In genomic region chr16:54501797-54502196, GRCh38 we compare ENCODE assay signal across 27 cellular contexts.
DNase-seq lines count a peak whose midpoint lies in the region; ATAC-seq, FAIRE-seq and TF ChIP-seq lines count a peak whose summit lies in the region.
"Had no signal": no experiment of that assay in that cellular context is flagged by ENCODE, and none has a peak within 500 bp of the region (broad histone marks: within the 10 kb centered on the region; RNA-seq: fewer than 3 reads in every experiment).

No MANE protein-coding gene starts in this region.

- H3K4me1 ChIP-seq in HEK293 (ENCODE audit: control insufficient read depth, insufficient read depth, low read length) = peaks cover 17% of the 10 kb centered on the region
- peaks cover 3 to 18% (median 9%) of the 10 kb centered on the region in 4 experiments; a peak in 4 of 7 replicates for H3K4me1 ChIP-seq in H1 (replicated peaks in 1 of 4; ENCODE audit: control insufficient read depth in 3 of 4, insufficient read depth in 4 of 4, low read length in 3 of 4)
- H3K4me1 ChIP-seq in hepatocyte (ENCODE audit: insufficient read depth) = peaks cover 20% of the 10 kb centered on the region
- H3K4me1 ChIP-seq in MM.1S (ENCODE audit: low read length) = no peaks in the 10 kb centered on the region
- H3K4me1 ChIP-seq: BE2C had no signal

- H3K56ac ChIP-seq in H1 (replicated peaks; ENCODE audit: insufficient read length, low read depth, low read length) = no peak overlapping the region

- H3K27me3 ChIP-seq in H1 (replicated peaks in 1 of 4; ENCODE audit: control insufficient read depth in 3 of 4, extremely low read depth in 1 of 4, insufficient read depth in 3 of 4, low read length in 3 of 4) = no peaks in the 10 kb centered on the region
- no peaks in the 10 kb centered on the region for H3K27me3 ChIP-seq in hepatocyte
- H3K27me3 ChIP-seq in MM.1S (replicated peaks; ENCODE audit: insufficient read depth, low read length) = no peaks in the 10 kb centered on the region
- H3K27me3 ChIP-seq: BE2C, BLaER1 had no signal

- no peak overlapping the region for H2BK20ac ChIP-seq in H1 (ENCODE audit: low read length)

- no peak overlapping the region for H2BK120ac ChIP-seq in H1 (replicated peaks; ENCODE audit: low read depth, low read length)

- no peak for DNase-seq in WTC11 (ENCODE audit: low spot score)
- no peak for DNase-seq in H1 (ENCODE audit: low read depth in 1 of 2, low spot score in 2 of 2)
- DNase-seq in hepatocyte (ENCODE audit: low spot score) = no peak
- DNase-seq in MM.1S = no peak
- DNase-seq in T-helper 1 cell = no peak
- DNase-seq: 8988T; ACHN; BE2C; C1 segment of cervical spinal cord; CD4-positive, alpha-beta memory T cell; CD4-positive, CD25-positive, alpha-beta regulatory T cell; CD8-positive, alpha-beta memory T cell; COR-L47; DMS 273 treated with DMSO at 0.1 percent for 48 hours; DMS153; DMS53; DMS79; DND-41; EL; GDM1 had no signal

- no peak overlapping the region for H2BK12ac ChIP-seq in H1 (ENCODE audit: low read depth, low read length)

- no peak for TF ChIP-seq CTCF in HEK293 (tag by site-specific recombination; IDR thresholded peaks at IDR 0.05)
- no peak for TF ChIP-seq CTCF in WTC11 (IDR thresholded peaks at IDR 0.05)
- no peak for TF ChIP-seq CTCF in H1 (IDR thresholded peaks at IDR 0.05; ENCODE audit: control extremely low read depth in 1 of 3, insufficient read depth in 1 of 3, low read depth in 1 of 3, low read length in 3 of 3)
- TF ChIP-seq CTCF in hepatocyte (IDR thresholded peaks at IDR 0.05; ENCODE audit: poor library complexity) = no peak
- TF ChIP-seq CTCF in MM.1S (IDR thresholded peaks at IDR 0.05; ENCODE audit: low read length) = no peak

- 0 out of 2 replicates have a peak, but pooled peaks cover 2% of the 10 kb centered on the region for H3K23me2 ChIP-seq in H1 (ENCODE audit: low read depth, low read length)

- H3K18ac ChIP-seq in H1 (ENCODE audit: extremely low read depth, low read length) = no peak overlapping the region

- H3K9ac ChIP-seq in H1 (replicated peaks in 1 of 4; ENCODE audit: extremely low read depth in 1 of 4, low read depth in 3 of 4, low read length in 3 of 4) (no peak overlapping the region), MM.1S (ENCODE audit: low read length) (no peak overlapping the region)
- H3K9ac ChIP-seq: BLaER1 had no signal

- no peaks in the 10 kb centered on the region for H3K79me1 ChIP-seq in H1 (ENCODE audit: low read depth, low read length)

- H2AFZ ChIP-seq in H1 (ENCODE audit: low read length) (no peak overlapping the region), hepatocyte (no peak overlapping the region), MM.1S (ENCODE audit: low read length) (no peak overlapping the region)

- TF ChIP-seq POLR2A in H1 (IDR thresholded peaks at IDR 0.05; ENCODE audit: control extremely low read depth in 1 of 2, low read depth in 2 of 2, low read length in 2 of 2) = no peak

- no peak for TF ChIP-seq EP300 in H1 (IDR thresholded peaks at IDR 0.05; ENCODE audit: borderline replicate concordance in 1 of 2, low read depth in 2 of 2, low read length in 2 of 2)

- H3K27ac ChIP-seq in HEK293 (ENCODE audit: extremely low read depth, low read depth, low read length) (no peak overlapping the region), H1 (ENCODE audit: low read depth, low read length) (no peak overlapping the region), hepatocyte (no peak overlapping the region), MM.1S (ENCODE audit: low read length) (no peak overlapping the region)
- H3K27ac ChIP-seq: BLaER1 had no signal

- no peak for FAIRE-seq in H1 (lab: Jason Lieb, UNC)
- FAIRE-seq: A204.1, GM12878, GM12892, GM18507 had no signal

- H3K23ac ChIP-seq in H1 (ENCODE audit: insufficient read length) = no peak overlapping the region

- no peak overlapping the region for H3K4me3 ChIP-seq in HEK293 (ENCODE audit: low read depth, low read length)
- H3K4me3 ChIP-seq in H1 (ENCODE audit: extremely low read depth in 1 of 4, insufficient read depth in 2 of 4, low read depth in 3 of 4, low read length in 4 of 4) = no peak overlapping the region
- no peak overlapping the region for H3K4me3 ChIP-seq in hepatocyte
- H3K4me3 ChIP-seq in MM.1S (ENCODE audit: low read length) = no peak overlapping the region
- H3K4me3 ChIP-seq: BLaER1, GM12878 had no signal

- no peak overlapping the region for H2BK15ac ChIP-seq in H1 (ENCODE audit: low read length)

- H4K8ac ChIP-seq in H1 (ENCODE audit: extremely low read depth, insufficient read depth, low read length) = peak overlapping the region; percentile 60; the same call in 1 of the 2 replicates

- H3K36me3 Mint-ChIP-seq in WTC11 = peaks cover 14% of the 10 kb centered on the region; the same call in 1 of the 2 replicates
- H3K36me3 Mint-ChIP-seq: CD14-positive monocyte; CD4-positive, alpha-beta memory T cell; CD4-positive, CD25-positive, alpha-beta regulatory T cell; CD8-positive, alpha-beta memory T cell had no signal

- H3K4me1 Mint-ChIP-seq in WTC11 = peaks cover 38% of the 10 kb centered on the region
- H3K4me1 Mint-ChIP-seq: CD14-positive monocyte; CD4-positive, alpha-beta memory T cell; CD8-positive, alpha-beta memory T cell had no signal

- H4K20me1 ChIP-seq in H1 (replicated peaks in 1 of 2; ENCODE audit: control insufficient read depth in 1 of 2, insufficient read depth in 2 of 2, low read length in 2 of 2) (no peaks in the 10 kb centered on the region), hepatocyte (ENCODE audit: insufficient read depth, poor library complexity, severe bottlenecking) (no peaks in the 10 kb centered on the region), MM.1S (ENCODE audit: insufficient read depth, low read length) (no peaks in the 10 kb centered on the region)
- H4K20me1 ChIP-seq: BLaER1 had no signal

- ATAC-seq in WTC11 = no peak
- ATAC-seq: GM12878 had no signal

- 85% methylated on average over 1 of the region's 1 CpG; no CpG with 5 or more reads in 1 of the 2 experiments for WGBS in H1 (ENCODE audit: extremely low coverage in 1 of 2, insufficient coverage in 1 of 2, insufficient read length in 1 of 2, insufficient replicate concordance in 2 of 2, low coverage in 1 of 2, low lambda C conversion rate in 2 of 2, missing lambda C conversion rate in 1 of 2), 2 experiments
- 94% methylated on average over 1 of the region's 1 CpG for WGBS in hepatocyte (ENCODE audit: low lambda C conversion rate, missing lambda C conversion rate)

- no peak overlapping the region for H3K4me2 ChIP-seq in H1 (ENCODE audit: insufficient read depth in 1 of 2, low read depth in 2 of 2, low read length in 2 of 2)
- no peak overlapping the region for H3K4me2 ChIP-seq in hepatocyte
- H3K4me2 ChIP-seq in MM.1S (ENCODE audit: low read depth, low read length) = no peak overlapping the region
- H3K4me2 ChIP-seq: BLaER1 had no signal

- H3K4ac ChIP-seq in H1 (replicated peaks; ENCODE audit: insufficient read length, low read depth, low read length) = no peak overlapping the region

- H2AK5ac ChIP-seq in H1 (ENCODE audit: low read depth, low read length) = no peak overlapping the region

- H3K9me3 Mint-ChIP-seq in WTC11 = peaks cover 19% of the 10 kb centered on the region

- POLR2A ChIA-PET in HEK293 (lab: Yijun Ruan, JAX) (no interaction called here), WTC11 (lab: Charles Lee) (no interaction called here), H1 (lab: Charles Lee; ENCODE audit: partially characterized antibody) (no interaction called here)

- H2BK5ac ChIP-seq in H1 (ENCODE audit: low read depth, low read length) = no peak overlapping the region

- CTCF ChIA-PET in HEK293 (lab: Yijun Ruan, JAX) = interaction anchor here (0.7 kb wide), 1 partner anchor 102 kb away, joined by 4 read pairs; no protein-coding TSS in a partner anchor
- CTCF ChIA-PET in WTC11 (lab: Charles Lee) = no interaction called here
- CTCF ChIA-PET in H1 (lab: Charles Lee; ENCODE audit: partially characterized antibody) = interaction anchor here (0.8 kb wide), 1 partner anchor 1084 kb away, joined by 3 read pairs; no protein-coding TSS in a partner anchor

- no peaks in the 10 kb centered on the region for H3K27me3 Mint-ChIP-seq in WTC11 (ENCODE audit: low read depth)

- H3K4me3 Mint-ChIP-seq in WTC11 = no peak overlapping the region
- H3K4me3 Mint-ChIP-seq: CD14-positive monocyte; CD4-positive, alpha-beta memory T cell; CD4-positive, CD25-positive, alpha-beta regulatory T cell; CD8-positive, alpha-beta memory T cell had no signal

- H3K27ac Mint-ChIP-seq in WTC11 = no peak overlapping the region
- H3K27ac Mint-ChIP-seq: CD4-positive, alpha-beta memory T cell; CD4-positive, CD25-positive, alpha-beta regulatory T cell; CD8-positive, alpha-beta memory T cell had no signal

- H3K36me3 ChIP-seq in HEK293 (ENCODE audit: control insufficient read depth in 2 of 2, insufficient read depth in 1 of 2, low read length in 2 of 2) (no peaks in the 10 kb centered on the region), H1 (ENCODE audit: control insufficient read depth in 2 of 4, insufficient read depth in 4 of 4, low read length in 3 of 4) (no peaks in the 10 kb centered on the region), hepatocyte (replicated peaks; ENCODE audit: insufficient read depth, low read depth) (no peaks in the 10 kb centered on the region), MM.1S (replicated peaks; ENCODE audit: insufficient read depth, low read length) (no peaks in the 10 kb centered on the region)
- H3K36me3 ChIP-seq: BE2C, BLaER1 had no signal

- no peak overlapping the region for H3K14ac ChIP-seq in H1 (ENCODE audit: insufficient read length)

- no peak overlapping the region for H4K91ac ChIP-seq in H1 (replicated peaks; ENCODE audit: insufficient read length, low read length)

- TF ChIP-seq RAD21 in H1 (IDR thresholded peaks at IDR 0.05 in 1 of 2, conservative IDR thresholded peaks at IDR 0.05 in 1 of 2; ENCODE audit: low read depth in 2 of 2, low read length in 2 of 2) = no peak

- no peaks in the 10 kb centered on the region for H3F3A ChIP-seq in MM.1S (ENCODE audit: insufficient read depth, low read length)

- H3K79me2 ChIP-seq in H1 (ENCODE audit: control insufficient read depth in 1 of 2, insufficient read depth in 2 of 2, low read length in 2 of 2) (no peaks in the 10 kb centered on the region), hepatocyte (no peaks in the 10 kb centered on the region), MM.1S (ENCODE audit: low read length) (no peaks in the 10 kb centered on the region)

- H3K9me2 ChIP-seq in hepatocyte (replicated peaks; ENCODE audit: insufficient read depth) = no peaks in the 10 kb centered on the region
- no peaks in the 10 kb centered on the region for H3K9me2 ChIP-seq in MM.1S (replicated peaks; ENCODE audit: insufficient read depth, low read length)

- H3K9me3 ChIP-seq in HEK293 (ENCODE audit: control insufficient read depth, insufficient read depth, low read depth, low read length) (no peaks in the 10 kb centered on the region), H1 (ENCODE audit: insufficient read depth in 2 of 2, low read depth in 1 of 2, low read length in 1 of 2) (peaks cover 0 to 3% of the 10 kb centered on the region in 2 experiments; a peak in 1 of 4 replicates), hepatocyte (ENCODE audit: low read depth) (no peaks in the 10 kb centered on the region), MM.1S (replicated peaks; ENCODE audit: insufficient read depth, low read length) (no peaks in the 10 kb centered on the region)
- H3K9me3 ChIP-seq: BE2C had no signal

- no peak overlapping the region for H4K5ac ChIP-seq in H1 (ENCODE audit: insufficient read length, low read depth, low read length)

TF ChIP-seq in WTC11, 78 proteins besides CTCF, POLR2A, EP300 and RAD21 (continues in another document):
- no peak for TF ChIP-seq TEAD1 (CRISPR knock-in tag; IDR thresholded peaks at IDR 0.05)
